1 cellular context compared by ENCODE assay signal in genomic region chr2:222671259-222672067, GRCh38.
TF ChIP-seq lines count a peak whose summit lies in the region.

A gene with protein sequence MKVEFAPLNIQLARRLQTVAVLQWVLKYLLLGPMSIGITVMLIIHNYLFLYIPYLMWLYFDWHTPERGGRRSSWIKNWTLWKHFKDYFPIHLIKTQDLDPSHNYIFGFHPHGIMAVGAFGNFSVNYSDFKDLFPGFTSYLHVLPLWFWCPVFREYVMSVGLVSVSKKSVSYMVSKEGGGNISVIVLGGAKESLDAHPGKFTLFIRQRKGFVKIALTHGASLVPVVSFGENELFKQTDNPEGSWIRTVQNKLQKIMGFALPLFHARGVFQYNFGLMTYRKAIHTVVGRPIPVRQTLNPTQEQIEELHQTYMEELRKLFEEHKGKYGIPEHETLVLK (plus strand): TSS chr2:222671658. CDS start chr2:222671786, 128 bp downstream.

TF ChIP-seq in HepG2, 621 proteins besides CTCF, POLR2A, EP300 and RAD21 (continued from another document and continues in another):
- TF ChIP-seq REST (IDR thresholded peaks at IDR 0.05; ENCODE audit: borderline replicate concordance in 1 of 2, low read depth in 1 of 2, low read length in 2 of 2) (peak in 1 of 2 experiments; percentile 61; a peak in 1 of 4 replicates), ETV5 (CRISPR knock-in tag; IDR thresholded peaks at IDR 0.05; ENCODE audit: borderline replicate concordance) (peak; percentile 62; the same call in 1 of the 2 replicates), MBD4 (IDR thresholded peaks at IDR 0.05; ENCODE audit: borderline replicate concordance, low read length) (no peak), SIX1 (CRISPR knock-in tag; IDR thresholded peaks at IDR 0.05; ENCODE audit: borderline replicate concordance) (0 out of 2 replicates have a peak, but pooled peaks have one; percentile 7), HMG20A (CRISPR knock-in tag; IDR thresholded peaks at IDR 0.05; ENCODE audit: borderline replicate concordance) (no peak), ZNF484 (CRISPR knock-in tag; IDR thresholded peaks at IDR 0.05; ENCODE audit: borderline replicate concordance, low read depth) (peak; percentile 35; the same call in 1 of the 2 replicates), JUNB (CRISPR knock-in tag; IDR thresholded peaks at IDR 0.05; ENCODE audit: borderline replicate concordance) (no peak), ZNF724P (CRISPR knock-in tag; IDR thresholded peaks at IDR 0.05; ENCODE audit: borderline replicate concordance) (peak; percentile 94), ZNF234 (CRISPR knock-in tag; conservative IDR thresholded peaks at IDR 0.05) (0 out of 2 replicates have a peak, but pooled peaks have one; percentile 68), NFKBIZ (CRISPR knock-in tag; IDR thresholded peaks at IDR 0.05) (no peak; the same call in 1 of the 2 replicates), SMAD1 (CRISPR knock-in tag; IDR thresholded peaks at IDR 0.05; ENCODE audit: borderline replicate concordance, low read depth) (no peak), ZBTB49 (CRISPR knock-in tag; IDR thresholded peaks at IDR 0.05; ENCODE audit: borderline replicate concordance) (no peak), MAX (IDR thresholded peaks at IDR 0.05) (peak; percentile 99), REXO4 (CRISPR knock-in tag; IDR thresholded peaks at IDR 0.05; ENCODE audit: borderline replicate concordance) (no peak; the same call in 1 of the 2 replicates), MTA1 (CRISPR knock-in tag; IDR thresholded peaks at IDR 0.05; ENCODE audit: borderline replicate concordance) (peak; percentile 89; the same call in 1 of the 2 replicates), ZSCAN25 (CRISPR knock-in tag; IDR thresholded peaks at IDR 0.05) (no peak), GTF3A (CRISPR knock-in tag; conservative IDR thresholded peaks at IDR 0.05) (peak; percentile 94; the same call in 1 of the 2 replicates), ATF4 (CRISPR knock-in tag; IDR thresholded peaks at IDR 0.05) (no peak; a peak in 2 of 4 replicates), MBNL3 (CRISPR knock-in tag; conservative IDR thresholded peaks at IDR 0.05) (no peak), RAD51 (IDR thresholded peaks at IDR 0.05; ENCODE audit: borderline replicate concordance) (no peak), ZNF552 (CRISPR knock-in tag; IDR thresholded peaks at IDR 0.05; ENCODE audit: borderline replicate concordance) (peak; percentile 73; the same call in 1 of the 2 replicates), SMARCC2 (IDR thresholded peaks at IDR 0.05) (no peak), GABPB1 (CRISPR knock-in tag; IDR thresholded peaks at IDR 0.05) (peak; percentile 81; the same call in 1 of the 2 replicates), TCF7 (IDR thresholded peaks at IDR 0.05; ENCODE audit: low read depth) (peak; percentile 16; the same call in 1 of the 2 replicates)
- TF ChIP-seq, protein P1, sequence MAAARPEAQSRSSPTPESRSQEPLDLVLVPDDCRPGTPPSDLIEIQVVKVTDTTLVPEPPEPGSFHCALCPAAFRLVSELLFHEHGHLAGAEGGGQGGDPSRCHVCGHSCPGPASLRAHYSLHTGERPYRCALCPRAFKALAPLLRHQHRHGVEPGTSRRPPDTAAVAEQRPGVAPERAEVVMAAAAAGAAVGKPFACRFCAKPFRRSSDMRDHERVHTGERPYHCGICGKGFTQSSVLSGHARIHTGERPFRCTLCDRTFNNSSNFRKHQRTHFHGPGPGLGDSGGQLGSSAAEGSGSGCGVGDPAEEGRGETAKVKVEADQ (CRISPR knock-in tag; IDR thresholded peaks at IDR 0.05; ENCODE audit: borderline replicate concordance), result peak; percentile 52; the same call in 1 of the 2 replicates
- TF ChIP-seq, protein P2, sequence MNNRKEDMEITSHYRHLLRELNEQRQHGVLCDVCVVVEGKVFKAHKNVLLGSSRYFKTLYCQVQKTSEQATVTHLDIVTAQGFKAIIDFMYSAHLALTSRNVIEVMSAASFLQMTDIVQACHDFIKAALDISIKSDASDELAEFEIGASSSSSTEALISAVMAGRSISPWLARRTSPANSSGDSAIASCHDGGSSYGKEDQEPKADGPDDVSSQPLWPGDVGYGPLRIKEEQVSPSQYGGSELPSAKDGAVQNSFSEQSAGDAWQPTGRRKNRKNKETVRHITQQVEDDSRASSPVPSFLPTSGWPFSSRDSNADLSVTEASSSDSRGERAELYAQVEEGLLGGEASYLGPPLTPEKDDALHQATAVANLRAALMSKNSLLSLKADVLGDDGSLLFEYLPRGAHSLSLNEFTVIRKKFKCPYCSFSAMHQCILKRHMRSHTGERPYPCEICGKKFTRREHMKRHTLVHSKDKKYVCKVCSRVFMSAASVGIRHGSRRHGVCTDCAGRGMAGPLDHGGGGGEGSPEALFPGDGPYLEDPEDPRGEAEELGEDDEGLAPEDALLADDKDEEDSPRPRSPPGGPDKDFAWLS (CRISPR knock-in tag; IDR thresholded peaks at IDR 0.05; ENCODE audit: borderline replicate concordance), result peak; percentile 58; the same call in 1 of the 2 replicates
- TF ChIP-seq, protein P3, sequence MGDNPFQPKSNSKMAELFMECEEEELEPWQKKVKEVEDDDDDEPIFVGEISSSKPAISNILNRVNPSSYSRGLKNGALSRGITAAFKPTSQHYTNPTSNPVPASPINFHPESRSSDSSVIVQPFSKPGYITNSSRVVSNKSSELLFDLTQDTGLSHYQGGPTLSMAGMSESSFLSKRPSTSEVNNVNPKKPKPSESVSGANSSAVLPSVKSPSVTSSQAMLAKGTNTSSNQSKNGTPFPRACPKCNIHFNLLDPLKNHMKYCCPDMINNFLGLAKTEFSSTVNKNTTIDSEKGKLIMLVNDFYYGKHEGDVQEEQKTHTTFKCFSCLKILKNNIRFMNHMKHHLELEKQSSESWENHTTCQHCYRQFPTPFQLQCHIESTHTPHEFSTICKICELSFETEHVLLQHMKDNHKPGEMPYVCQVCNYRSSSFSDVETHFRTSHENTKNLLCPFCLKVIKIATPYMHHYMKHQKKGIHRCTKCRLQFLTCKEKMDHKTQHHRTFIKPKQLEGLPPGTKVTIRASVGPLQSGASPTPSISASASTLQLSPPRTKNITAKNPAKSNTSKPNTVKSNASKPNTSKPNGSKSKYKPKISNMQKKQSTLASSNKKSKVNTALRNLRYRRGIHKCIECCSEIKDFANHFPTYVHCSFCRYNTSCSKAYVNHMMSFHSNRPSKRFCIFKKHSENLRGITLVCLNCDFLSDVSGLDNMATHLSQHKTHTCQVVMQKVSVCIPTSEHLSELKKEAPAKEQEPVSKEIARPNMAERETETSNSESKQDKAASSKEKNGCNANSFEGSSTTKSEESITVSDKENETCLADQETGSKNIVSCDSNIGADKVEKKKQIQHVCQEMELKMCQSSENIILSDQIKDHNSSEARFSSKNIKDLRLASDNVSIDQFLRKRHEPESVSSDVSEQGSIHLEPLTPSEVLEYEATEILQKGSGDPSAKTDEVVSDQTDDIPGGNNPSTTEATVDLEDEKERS (CRISPR knock-in tag; IDR thresholded peaks at IDR 0.05), result peak; percentile 74; the same call in 1 of the 2 replicates
- TF ChIP-seq, protein P4, sequence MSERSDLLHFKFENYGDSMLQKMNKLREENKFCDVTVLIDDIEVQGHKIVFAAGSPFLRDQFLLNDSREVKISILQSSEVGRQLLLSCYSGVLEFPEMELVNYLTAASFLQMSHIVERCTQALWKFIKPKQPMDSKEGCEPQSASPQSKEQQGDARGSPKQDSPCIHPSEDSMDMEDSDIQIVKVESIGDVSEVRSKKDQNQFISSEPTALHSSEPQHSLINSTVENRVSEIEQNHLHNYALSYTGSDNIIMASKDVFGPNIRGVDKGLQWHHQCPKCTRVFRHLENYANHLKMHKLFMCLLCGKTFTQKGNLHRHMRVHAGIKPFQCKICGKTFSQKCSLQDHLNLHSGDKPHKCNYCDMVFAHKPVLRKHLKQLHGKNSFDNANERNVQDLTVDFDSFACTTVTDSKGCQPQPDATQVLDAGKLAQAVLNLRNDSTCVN (CRISPR knock-in tag; IDR thresholded peaks at IDR 0.05; ENCODE audit: borderline replicate concordance), result peak; percentile 60; the same call in 1 of the 2 replicates
- TF ChIP-seq, protein P5, sequence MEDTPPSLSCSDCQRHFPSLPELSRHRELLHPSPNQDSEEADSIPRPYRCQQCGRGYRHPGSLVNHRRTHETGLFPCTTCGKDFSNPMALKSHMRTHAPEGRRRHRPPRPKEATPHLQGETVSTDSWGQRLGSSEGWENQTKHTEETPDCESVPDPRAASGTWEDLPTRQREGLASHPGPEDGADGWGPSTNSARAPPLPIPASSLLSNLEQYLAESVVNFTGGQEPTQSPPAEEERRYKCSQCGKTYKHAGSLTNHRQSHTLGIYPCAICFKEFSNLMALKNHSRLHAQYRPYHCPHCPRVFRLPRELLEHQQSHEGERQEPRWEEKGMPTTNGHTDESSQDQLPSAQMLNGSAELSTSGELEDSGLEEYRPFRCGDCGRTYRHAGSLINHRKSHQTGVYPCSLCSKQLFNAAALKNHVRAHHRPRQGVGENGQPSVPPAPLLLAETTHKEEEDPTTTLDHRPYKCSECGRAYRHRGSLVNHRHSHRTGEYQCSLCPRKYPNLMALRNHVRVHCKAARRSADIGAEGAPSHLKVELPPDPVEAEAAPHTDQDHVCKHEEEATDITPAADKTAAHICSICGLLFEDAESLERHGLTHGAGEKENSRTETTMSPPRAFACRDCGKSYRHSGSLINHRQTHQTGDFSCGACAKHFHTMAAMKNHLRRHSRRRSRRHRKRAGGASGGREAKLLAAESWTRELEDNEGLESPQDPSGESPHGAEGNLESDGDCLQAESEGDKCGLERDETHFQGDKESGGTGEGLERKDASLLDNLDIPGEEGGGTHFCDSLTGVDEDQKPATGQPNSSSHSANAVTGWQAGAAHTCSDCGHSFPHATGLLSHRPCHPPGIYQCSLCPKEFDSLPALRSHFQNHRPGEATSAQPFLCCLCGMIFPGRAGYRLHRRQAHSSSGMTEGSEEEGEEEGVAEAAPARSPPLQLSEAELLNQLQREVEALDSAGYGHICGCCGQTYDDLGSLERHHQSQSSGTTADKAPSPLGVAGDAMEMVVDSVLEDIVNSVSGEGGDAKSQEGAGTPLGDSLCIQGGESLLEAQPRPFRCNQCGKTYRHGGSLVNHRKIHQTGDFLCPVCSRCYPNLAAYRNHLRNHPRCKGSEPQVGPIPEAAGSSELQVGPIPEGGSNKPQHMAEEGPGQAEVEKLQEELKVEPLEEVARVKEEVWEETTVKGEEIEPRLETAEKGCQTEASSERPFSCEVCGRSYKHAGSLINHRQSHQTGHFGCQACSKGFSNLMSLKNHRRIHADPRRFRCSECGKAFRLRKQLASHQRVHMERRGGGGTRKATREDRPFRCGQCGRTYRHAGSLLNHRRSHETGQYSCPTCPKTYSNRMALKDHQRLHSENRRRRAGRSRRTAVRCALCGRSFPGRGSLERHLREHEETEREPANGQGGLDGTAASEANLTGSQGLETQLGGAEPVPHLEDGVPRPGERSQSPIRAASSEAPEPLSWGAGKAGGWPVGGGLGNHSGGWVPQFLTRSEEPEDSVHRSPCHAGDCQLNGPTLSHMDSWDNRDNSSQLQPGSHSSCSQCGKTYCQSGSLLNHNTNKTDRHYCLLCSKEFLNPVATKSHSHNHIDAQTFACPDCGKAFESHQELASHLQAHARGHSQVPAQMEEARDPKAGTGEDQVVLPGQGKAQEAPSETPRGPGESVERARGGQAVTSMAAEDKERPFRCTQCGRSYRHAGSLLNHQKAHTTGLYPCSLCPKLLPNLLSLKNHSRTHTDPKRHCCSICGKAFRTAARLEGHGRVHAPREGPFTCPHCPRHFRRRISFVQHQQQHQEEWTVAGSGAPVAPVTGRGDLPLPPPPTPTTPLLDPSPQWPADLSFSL (CRISPR knock-in tag; IDR thresholded peaks at IDR 0.05), result no peak
